Comparison of ENCODE assay signal across 17 cellular contexts in the genomic region with DNA sequence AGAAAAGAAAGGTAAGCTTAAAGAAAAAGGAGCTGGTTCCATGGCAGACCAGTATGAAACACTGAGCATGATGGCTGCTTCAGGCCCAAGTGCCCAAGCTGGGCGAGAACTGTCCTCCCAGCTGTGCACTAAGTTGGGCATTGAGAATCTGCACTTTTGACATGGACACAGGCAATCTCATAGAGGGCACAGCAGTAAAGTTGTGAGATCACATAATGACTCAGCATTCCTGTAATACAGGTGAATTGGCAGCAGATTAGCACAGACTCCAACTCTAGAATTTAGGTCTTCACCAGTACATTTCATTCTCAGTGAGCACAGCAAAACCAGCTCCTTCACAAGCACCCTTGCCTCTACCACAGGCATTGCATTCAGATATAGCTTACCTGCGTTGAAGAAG.
"Had no signal": no experiment of that assay in that cellular context is flagged by ENCODE, and none has a peak within 500 bp of the region (broad histone marks: within the 10 kb centered on the region; RNA-seq: fewer than 3 reads in every experiment).

No MANE protein-coding gene starts in this region.

- ATAC-seq: activated CD4-positive, alpha-beta T cell treated with anti-CD3 and anti-CD28 coated beads for 36 hours; activated CD8-positive, alpha-beta memory T cell treated with anti-CD3 and anti-CD28 coated beads, Interleukin-2, amount 10 ng/mL, durations not matched to agents 7 days and 5 days; T-helper 17 cell; upper lobe of right lung had no signal

- H3K9ac ChIP-seq: neural progenitor cell had no signal

- H3K4me2 ChIP-seq: neural progenitor cell had no signal

- H3K4me1 ChIP-seq: adrenal gland, stomach, upper lobe of right lung had no signal

- H2AFZ ChIP-seq: neural progenitor cell had no signal

- FAIRE-seq: endothelial cell of umbilical vein had no signal

- H3K27ac ChIP-seq: adrenal gland, neural progenitor cell, ovary, stomach, thoracic aorta, upper lobe of right lung had no signal

- H3K9me3 ChIP-seq: adrenal gland, ovary, stomach, thoracic aorta, upper lobe of right lung had no signal

- H3K36me3 ChIP-seq: adrenal gland, neural progenitor cell, ovary, stomach, thoracic aorta, upper lobe of right lung had no signal

- DNase-seq: activated CD4-positive, alpha-beta memory T cell treated with anti-CD3 and anti-CD28 coated beads for 36 hours; activated CD4-positive, alpha-beta T cell treated with anti-CD3 and anti-CD28 coated beads for 36 hours; activated CD8-positive, alpha-beta memory T cell treated with anti-CD3 and anti-CD28 coated beads, Interleukin-2, amount 10 ng/mL, durations not matched to agents 7 days and 5 days; activated T-cell treated with anti-CD3 and anti-CD28 coated beads, Interleukin-2, amount 50 U/mL, for 1 hour; adrenal gland; cortex of kidney; effector CD4-positive, alpha-beta T cell; foreskin melanocyte; naive B cell; ovary; stimulated activated CD4-positive, alpha-beta T cell treated with anti-CD3 and anti-CD28 coated beads, Interleukin-2, amount 100 ng/mL, for 24 hours; stomach; T-helper 17 cell; upper lobe of right lung had no signal

- H3K4me3 ChIP-seq: adrenal gland, neural progenitor cell, ovary, stomach, thoracic aorta, upper lobe of right lung had no signal

- H3K27me3 ChIP-seq: adrenal gland, neural progenitor cell, ovary, stomach, upper lobe of right lung had no signal
